14 cellular contexts compared by ENCODE assay signal in the genomic region with DNA sequence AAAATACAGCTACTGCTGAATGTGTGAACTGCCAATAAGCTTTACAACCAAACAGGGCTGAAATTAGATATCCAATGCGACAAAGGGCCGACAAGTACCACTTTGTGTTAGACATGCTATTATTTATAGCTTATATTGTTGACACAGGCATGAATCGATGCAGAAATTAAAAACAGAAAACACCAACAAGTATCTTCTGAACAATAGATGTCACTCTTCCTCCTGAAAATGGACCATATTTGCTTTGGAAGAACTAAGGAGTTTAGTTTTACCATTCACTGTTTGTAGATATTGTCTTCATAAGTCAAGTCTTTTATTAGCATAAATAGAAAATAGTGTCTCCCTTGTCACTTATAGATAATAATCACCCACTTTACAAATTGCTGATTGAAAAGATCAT.
DNase-seq lines count a peak whose midpoint lies in the region; ATAC-seq and TF ChIP-seq lines count a peak whose summit lies in the region.
"Had no signal": no experiment of that assay in that cellular context is flagged by ENCODE, and none has a peak within 500 bp of the region (broad histone marks: within the 10 kb centered on the region; RNA-seq: fewer than 3 reads in every experiment).

No MANE protein-coding gene starts in this region.

- TF ChIP-seq POLR2A in esophagus squamous epithelium (IDR thresholded peaks at IDR 0.05), result no peak

- H3K9me2 ChIP-seq in PC-3 (replicated peaks; ENCODE audit: low read length), result no peaks in the 10 kb centered on the region

- no peaks in the 10 kb centered on the region for H4K20me1 ChIP-seq in PC-3 (ENCODE audit: low read length)

- intact Hi-C loops in PC-3 (cut with micrococcal nuclease), result loop anchor here (1.0 to 2.0 kb wide), 2 partner anchors 253 to 293 kb away; no protein-coding TSS in a partner anchor
- intact Hi-C loops in esophagus squamous epithelium (cut with DNase I), result no loop called here

- H3F3A ChIP-seq in PC-3 (ENCODE audit: low read length, unreplicated experiment), result no peaks in the 10 kb centered on the region

- TF ChIP-seq CTCF in PC-3 (conservative IDR thresholded peaks at IDR 0.05; ENCODE audit: low read depth, low read length), result peak; percentile 54
- no peak for TF ChIP-seq CTCF in liver (IDR thresholded peaks at IDR 0.05; ENCODE audit: low read depth, low read length, missing input control)
- no peak for TF ChIP-seq CTCF in esophagus squamous epithelium (IDR thresholded peaks at IDR 0.05)

- no peak overlapping the region for H2AFZ ChIP-seq in PC-3 (ENCODE audit: low read length)

- H3K4me3 ChIP-seq in PC-3 (ENCODE audit: low read length), result no peak overlapping the region
- H3K4me3 ChIP-seq in liver (ENCODE audit: low read depth in 1 of 3, low read length in 3 of 3), result no peak overlapping the region
- no peak overlapping the region for H3K4me3 ChIP-seq in esophagus squamous epithelium
- H3K4me3 ChIP-seq: Peyer's patch, smooth muscle cell, thoracic aorta had no signal

- H3K79me2 ChIP-seq in PC-3 (ENCODE audit: low read length), result no peaks in the 10 kb centered on the region

- H3K9ac ChIP-seq in PC-3 (ENCODE audit: low read length) (no peak overlapping the region), liver (ENCODE audit: low read depth in 1 of 2, low read length in 2 of 2) (no peak overlapping the region)

- peak; percentile 27 to 58 for TF ChIP-seq RAD21 in liver (IDR thresholded peaks at IDR 0.05)

- H3K9me3 ChIP-seq in PC-3 (ENCODE audit: low read length), result no peaks in the 10 kb centered on the region
- H3K9me3 ChIP-seq in liver (ENCODE audit: control insufficient read depth in 4 of 4, low read length in 3 of 4), result no peaks in the 10 kb centered on the region
- peaks cover 0 to 16% (median 0%) of the 10 kb centered on the region in 3 donors for H3K9me3 ChIP-seq in esophagus squamous epithelium
- H3K9me3 ChIP-seq: Caco-2, Peyer's patch, thoracic aorta had no signal

- peak; percentile 0 for DNase-seq in DMS79 (lab: John Stamatoyannopoulos, UW)
- peak; percentile 97 for DNase-seq in NCI-H1417 treated with DMSO at 0.1 percent for 48 hours (lab: John Stamatoyannopoulos, UW)
- DNase-seq in PC-3, result peak; percentile 27
- no peak for DNase-seq in NCI-H226
- DNase-seq in esophagus squamous epithelium (lab: John Stamatoyannopoulos, UW), result no peak
- DNase-seq: activated naive CD4-positive, alpha-beta T cell; Caco-2; caudate nucleus; Peyer's patch; T1000 had no signal

- H3K36me3 ChIP-seq in PC-3 (ENCODE audit: low read depth, low read length), result no peaks in the 10 kb centered on the region
- H3K36me3 ChIP-seq in liver (ENCODE audit: control insufficient read depth in 4 of 4, insufficient read depth in 3 of 4, low read depth in 1 of 4, low read length in 3 of 4), result no peaks in the 10 kb centered on the region
- H3K36me3 ChIP-seq in esophagus squamous epithelium, result no peaks in the 10 kb centered on the region
- H3K36me3 ChIP-seq: Peyer's patch, thoracic aorta had no signal

- no peak overlapping the region for H3K4me2 ChIP-seq in PC-3 (ENCODE audit: low read length)
- H3K4me2 ChIP-seq: smooth muscle cell had no signal

- CTCF ChIA-PET in PC-3 (lab: Charles Lee), result interaction anchor here (0.7 to 1.6 kb wide), 3 partner anchors 39 to 293 kb away, joined by 3 to 7 read pairs (median 3); no protein-coding TSS in a partner anchor

- H3K27ac ChIP-seq in PC-3 (ENCODE audit: low read length) (no peak overlapping the region), liver (ENCODE audit: low read depth in 1 of 2, low read length in 2 of 2) (no peak overlapping the region), esophagus squamous epithelium (no peak overlapping the region)
- H3K27ac ChIP-seq: Peyer's patch, thoracic aorta had no signal

- ATAC-seq in PC-3 (peak; percentile 33; the same call in 1 of the 2 replicates), HG03025 (IDR thresholded peaks at IDR 0.05; ENCODE audit: low FRiP score, unreplicated experiment) (no peak)

- WGBS in liver, result 61% methylated on average over 3 of the region's 3 CpGs
- WGBS in esophagus squamous epithelium, 2 donors, result 33 to 50% methylated on average over 3 of the region's 3 CpGs

- H3K27me3 ChIP-seq in PC-3 (ENCODE audit: low read length) (no peaks in the 10 kb centered on the region), liver (ENCODE audit: control insufficient read depth in 4 of 4, insufficient read depth in 4 of 4, low read length in 3 of 4) (no peaks in the 10 kb centered on the region), esophagus squamous epithelium (no peaks in the 10 kb centered on the region)
- H3K27me3 ChIP-seq: Peyer's patch had no signal

- H3K4me1 ChIP-seq in PC-3 (ENCODE audit: insufficient read depth, low read length) (no peaks in the 10 kb centered on the region; the same call in 1 of the 2 replicates), liver (ENCODE audit: control insufficient read depth in 4 of 4, insufficient read depth in 4 of 4, low read length in 3 of 4) (no peaks in the 10 kb centered on the region), esophagus squamous epithelium (no peaks in the 10 kb centered on the region)
- H3K4me1 ChIP-seq: Caco-2, Peyer's patch had no signal

- POLR2A ChIA-PET in PC-3 (lab: Charles Lee; ENCODE audit: unreplicated experiment), result interaction anchor here (0.6 kb wide), 1 partner anchor 108 kb away, joined by 6 read pairs; no protein-coding TSS in a partner anchor

- BruUV-seq in PC-3 (replicated peaks; lab: Mats Ljungman, UMichigan), result no TSS peak

TF ChIP-seq in liver, 16 proteins besides CTCF, POLR2A, EP300 and RAD21:
- TF ChIP-seq, protein P1, sequence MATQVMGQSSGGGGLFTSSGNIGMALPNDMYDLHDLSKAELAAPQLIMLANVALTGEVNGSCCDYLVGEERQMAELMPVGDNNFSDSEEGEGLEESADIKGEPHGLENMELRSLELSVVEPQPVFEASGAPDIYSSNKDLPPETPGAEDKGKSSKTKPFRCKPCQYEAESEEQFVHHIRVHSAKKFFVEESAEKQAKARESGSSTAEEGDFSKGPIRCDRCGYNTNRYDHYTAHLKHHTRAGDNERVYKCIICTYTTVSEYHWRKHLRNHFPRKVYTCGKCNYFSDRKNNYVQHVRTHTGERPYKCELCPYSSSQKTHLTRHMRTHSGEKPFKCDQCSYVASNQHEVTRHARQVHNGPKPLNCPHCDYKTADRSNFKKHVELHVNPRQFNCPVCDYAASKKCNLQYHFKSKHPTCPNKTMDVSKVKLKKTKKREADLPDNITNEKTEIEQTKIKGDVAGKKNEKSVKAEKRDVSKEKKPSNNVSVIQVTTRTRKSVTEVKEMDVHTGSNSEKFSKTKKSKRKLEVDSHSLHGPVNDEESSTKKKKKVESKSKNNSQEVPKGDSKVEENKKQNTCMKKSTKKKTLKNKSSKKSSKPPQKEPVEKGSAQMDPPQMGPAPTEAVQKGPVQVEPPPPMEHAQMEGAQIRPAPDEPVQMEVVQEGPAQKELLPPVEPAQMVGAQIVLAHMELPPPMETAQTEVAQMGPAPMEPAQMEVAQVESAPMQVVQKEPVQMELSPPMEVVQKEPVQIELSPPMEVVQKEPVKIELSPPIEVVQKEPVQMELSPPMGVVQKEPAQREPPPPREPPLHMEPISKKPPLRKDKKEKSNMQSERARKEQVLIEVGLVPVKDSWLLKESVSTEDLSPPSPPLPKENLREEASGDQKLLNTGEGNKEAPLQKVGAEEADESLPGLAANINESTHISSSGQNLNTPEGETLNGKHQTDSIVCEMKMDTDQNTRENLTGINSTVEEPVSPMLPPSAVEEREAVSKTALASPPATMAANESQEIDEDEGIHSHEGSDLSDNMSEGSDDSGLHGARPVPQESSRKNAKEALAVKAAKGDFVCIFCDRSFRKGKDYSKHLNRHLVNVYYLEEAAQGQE (IDR thresholded peaks at IDR 0.05), result no peak
- TF ChIP-seq HNF4G (IDR thresholded peaks at IDR 0.05), result no peak
- TF ChIP-seq, protein P2, sequence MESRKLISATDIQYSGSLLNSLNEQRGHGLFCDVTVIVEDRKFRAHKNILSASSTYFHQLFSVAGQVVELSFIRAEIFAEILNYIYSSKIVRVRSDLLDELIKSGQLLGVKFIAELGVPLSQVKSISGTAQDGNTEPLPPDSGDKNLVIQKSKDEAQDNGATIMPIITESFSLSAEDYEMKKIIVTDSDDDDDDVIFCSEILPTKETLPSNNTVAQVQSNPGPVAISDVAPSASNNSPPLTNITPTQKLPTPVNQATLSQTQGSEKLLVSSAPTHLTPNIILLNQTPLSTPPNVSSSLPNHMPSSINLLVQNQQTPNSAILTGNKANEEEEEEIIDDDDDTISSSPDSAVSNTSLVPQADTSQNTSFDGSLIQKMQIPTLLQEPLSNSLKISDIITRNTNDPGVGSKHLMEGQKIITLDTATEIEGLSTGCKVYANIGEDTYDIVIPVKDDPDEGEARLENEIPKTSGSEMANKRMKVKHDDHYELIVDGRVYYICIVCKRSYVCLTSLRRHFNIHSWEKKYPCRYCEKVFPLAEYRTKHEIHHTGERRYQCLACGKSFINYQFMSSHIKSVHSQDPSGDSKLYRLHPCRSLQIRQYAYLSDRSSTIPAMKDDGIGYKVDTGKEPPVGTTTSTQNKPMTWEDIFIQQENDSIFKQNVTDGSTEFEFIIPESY (IDR thresholded peaks at IDR 0.05), result no peak
- no peak for TF ChIP-seq TAF1 (conservative IDR thresholded peaks at IDR 0.05)
- TF ChIP-seq, protein P3, sequence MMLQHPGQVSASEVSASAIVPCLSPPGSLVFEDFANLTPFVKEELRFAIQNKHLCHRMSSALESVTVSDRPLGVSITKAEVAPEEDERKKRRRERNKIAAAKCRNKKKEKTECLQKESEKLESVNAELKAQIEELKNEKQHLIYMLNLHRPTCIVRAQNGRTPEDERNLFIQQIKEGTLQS (IDR thresholded peaks at IDR 0.05), result no peak

Comparison
In these comparisons a context has a peak if more than half of its experiments do, and no peak if none do; other contexts are left out.
1. DNase-seq: peak in DMS79 (single experiment), NCI-H1417 treated with DMSO at 0.1 percent for 48 hours (single experiment) and PC-3 (single experiment); none in NCI-H226 (single experiment) and esophagus squamous epithelium (single experiment).